Comparison of ENCODE assay signal across 16 cellular contexts in genomic region chr5:149931992-149932436, GRCh38. TPM values are rescaled to one million over a fixed set of nuclear protein-coding genes. Genes with fewer than 3 reads are reported as not detected.
DNase-seq lines count a peak whose midpoint lies in the region; ATAC-seq and TF ChIP-seq lines count a peak whose summit lies in the region.
"Had no signal": no experiment of that assay in that cellular context is flagged by ENCODE, and none has a peak within 500 bp of the region (broad histone marks: within the 10 kb centered on the region; RNA-seq: fewer than 3 reads in every experiment).

No MANE protein-coding gene starts in this region.

- no peaks in the 10 kb centered on the region for H3K9me3 ChIP-seq in MG63
- H3K9me3 ChIP-seq in psoas muscle, result no peaks in the 10 kb centered on the region

- peak; percentile 30 to 75 (median 60) for ATAC-seq in psoas muscle
- ATAC-seq: activated T-cell treated with anti-CD3 and anti-CD28 coated beads, Interleukin-2, amount 50 U/mL, for 72 hours; left colon had no signal

- 23 to 39% (median 30%) methylated on average over 14 of the region's 14 CpGs for WGBS in psoas muscle, 3 donors

- H3K4me3 ChIP-seq in MG63 (peak overlapping the region; percentile 49), psoas muscle (peak overlapping the region; percentile 67)

- H3K4me1 ChIP-seq in psoas muscle, result peaks cover 11% of the 10 kb centered on the region

- H3K27me3 ChIP-seq in MG63 (no peaks in the 10 kb centered on the region), psoas muscle (ENCODE audit: insufficient read depth in 3 of 3, low read length in 2 of 3) (no peaks in the 10 kb centered on the region)

- no peak for TF ChIP-seq CTCF in psoas muscle (IDR thresholded peaks at IDR 0.05)

- intact Hi-C loops in psoas muscle (cut with DNase I), result loop anchor here in 1 of 2 donors (5.0 kb wide), 1 partner anchor 60 kb away; no protein-coding TSS in a partner anchor

- H3K27ac ChIP-seq in psoas muscle (peak overlapping the region; percentile 73), substantia nigra (ENCODE audit: low read depth, low read length, poor library complexity, severe bottlenecking) (no peak overlapping the region)

- peak; percentile 72 for DNase-seq in DMS114 treated with DMSO at 0.1 percent for 48 hours (lab: John Stamatoyannopoulos, UW; ENCODE audit: unreplicated experiment)
- no peak for DNase-seq in MG63
- peak; percentile 13 for DNase-seq in SK-N-DZ (ENCODE audit: low spot score)
- DNase-seq in psoas muscle, result no peak
- DNase-seq in MV-4-11 (lab: John Stamatoyannopoulos, UW), result no peak
- no peak for DNase-seq in substantia nigra (lab: John Stamatoyannopoulos, UW)
- DNase-seq in stimulated activated CD4-positive, alpha-beta T cell treated with anti-CD3 and anti-CD28 coated beads, Interleukin-2, amount 100 ng/mL, for 48 hours, result no peak
- DNase-seq: activated CD4-positive, alpha-beta T cell treated with anti-CD3 and anti-CD28 coated beads, Interleukin-2, amount 50 U/mL, for 48 hours; activated T-cell treated with anti-CD3 and anti-CD28 coated beads, Interleukin-2, amount 50 U/mL, for 72 hours; central memory CD4-positive, alpha-beta T cell; left colon; NCI-H187 treated with DMSO at 0.1 percent for 48 hours had no signal

- H3K36me3 ChIP-seq in MG63 (no peaks in the 10 kb centered on the region), psoas muscle (ENCODE audit: insufficient read depth in 1 of 2, low read depth in 1 of 2) (no peaks in the 10 kb centered on the region)

RNA-seq across cellular contexts. Expression of gene PDE6A, which starts 12.6 kb away (rescaled TPM):
- not detected in 2 replicates for total RNA-seq in MG63 (2014; rRNA removed; shearing (Covaris generic); ENCODE audit: low replicate concordance)
- not detected in 2 replicates for polyA plus RNA-seq in SK-N-DZ (2014; cell fraction: cytosol; rRNA removed)
- polyA plus RNA-seq in SK-N-DZ (2014; cell fraction: nucleus; rRNA removed), result not detected in 2 replicates
- under 1 TPM; 0.04 to 0.26 (median 0.08) TPM for total RNA-seq in psoas muscle
- under 1 TPM; 0.09 to 0.15 (median 0.10) TPM for polyA plus RNA-seq in psoas muscle
- total RNA-seq: Daoy, H7, HT-29 had no signal
- polyA plus RNA-seq: CD14-positive monocyte had no signal

RNA-seq across cellular contexts. Expression of gene SLC26A2, which starts 28.5 kb away (rescaled TPM):
- 8.7 and 13.2 TPM in 2 replicates for total RNA-seq in MG63 (2014; rRNA removed; shearing (Covaris generic); ENCODE audit: low replicate concordance)
- 9.1 and 9.6 TPM in 2 replicates for polyA plus RNA-seq in SK-N-DZ (2014; cell fraction: cytosol; rRNA removed)
- polyA plus RNA-seq in SK-N-DZ (2014; cell fraction: nucleus; rRNA removed), result 4.9 and 5.0 TPM in 2 replicates
- total RNA-seq in psoas muscle, result 10 to 100 TPM in 1 of 4 donors, 1 to 10 TPM in 3; 4.1 to 20.1 (median 6.4) TPM
- 10 to 100 TPM in 1 of 3 donors, 1 to 10 TPM in 2; 4.0 to 14.3 (median 8.0) TPM for polyA plus RNA-seq in psoas muscle

Comparison
In these comparisons a context has a peak if more than half of its experiments do, and no peak if none do; other contexts are left out.
1. DNase-seq: peak in DMS114 treated with DMSO at 0.1 percent for 48 hours (single experiment) and SK-N-DZ (single experiment); none in MG63 (single experiment), psoas muscle (0 of 2), MV-4-11 (single experiment), substantia nigra (0 of 49) and stimulated activated CD4-positive, alpha-beta T cell treated with anti-CD3 and anti-CD28 coated beads, Interleukin-2, amount 100 ng/mL, for 48 hours (0 of 2).